Comparison of ENCODE assay signal across 1 cellular context in genomic region chr4:108466936-108467902, GRCh38.
TF ChIP-seq lines count a peak whose summit lies in the region.

No MANE protein-coding gene starts in this region.

TF ChIP-seq in HCT116, 20 proteins besides CTCF, POLR2A, EP300 and RAD21:
- TF ChIP-seq EZH2phosphoT487 (IDR thresholded peaks at IDR 0.05; ENCODE audit: borderline replicate concordance) = no peak
- TF ChIP-seq JUND (IDR thresholded peaks at IDR 0.05) = peak; percentile 28; the same call in 1 of the 2 replicates
- no peak for TF ChIP-seq CBX3 (IDR thresholded peaks at IDR 0.05; ENCODE audit: low read depth)
- TF ChIP-seq SP1 (IDR thresholded peaks at IDR 0.05; ENCODE audit: low read depth) = no peak
- no peak for TF ChIP-seq SRF (IDR thresholded peaks at IDR 0.05; ENCODE audit: low read depth)
- peak; percentile 27; the same call in 1 of the 2 replicates for TF ChIP-seq FOSL1 (IDR thresholded peaks at IDR 0.05; ENCODE audit: low read depth)
- TF ChIP-seq EZH2 (IDR thresholded peaks at IDR 0.05) = no peak
